In the genomic region with DNA sequence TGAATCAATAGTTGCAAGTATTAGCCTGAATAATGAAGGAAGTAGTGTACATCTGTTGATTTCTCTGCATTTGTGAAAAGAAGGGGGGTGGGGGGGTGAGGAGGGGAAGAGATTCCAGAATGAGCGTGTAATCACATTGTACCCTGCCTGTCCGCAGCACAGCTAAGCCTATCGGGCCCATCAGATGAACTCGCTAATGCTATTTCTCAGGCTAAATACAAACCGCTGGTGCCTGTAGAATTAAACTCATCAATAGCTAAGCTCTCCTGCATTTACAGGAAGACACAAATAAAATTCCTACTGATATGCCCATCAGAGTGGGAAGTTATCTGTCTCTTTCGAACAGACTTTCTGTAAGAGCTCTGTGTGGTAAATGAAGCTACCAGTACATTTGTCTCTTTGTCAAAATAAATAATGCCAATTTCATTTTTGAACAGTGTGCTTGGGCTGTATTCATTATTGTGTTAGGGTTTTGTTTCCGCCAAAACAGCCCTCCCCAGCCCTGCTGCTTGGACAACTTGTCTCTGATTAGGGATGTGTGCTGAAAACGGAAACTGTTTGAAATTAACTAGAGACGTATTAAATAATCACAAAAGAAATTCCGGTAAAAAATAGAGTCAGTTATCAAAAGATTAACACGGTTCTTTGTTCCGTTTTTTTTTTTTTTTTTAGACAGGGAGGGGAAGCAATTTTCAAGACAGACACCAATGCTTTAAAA, we compare ENCODE assay signal across 8 cellular contexts.
DNase-seq lines count a peak whose midpoint lies in the region; ATAC-seq and TF ChIP-seq lines count a peak whose summit lies in the region.

No MANE protein-coding gene starts in this region.

- peaks cover 7% of the 10 kb centered on the region for H3K9me3 Mint-ChIP-seq in activated T-cell treated with anti-CD3 and anti-CD28 coated beads, Interleukin-2, amount 50 U/mL, for 4 hours
- H3K9me3 Mint-ChIP-seq in activated naive CD8-positive, alpha-beta T cell (ENCODE audit: low read depth), result peaks cover 8% of the 10 kb centered on the region
- peaks cover 7% of the 10 kb centered on the region for H3K9me3 Mint-ChIP-seq in MCF 10A (ENCODE audit: unreplicated experiment)

- H3K36me3 ChIP-seq in tibial nerve, result no peaks in the 10 kb centered on the region

- H3K4me1 Mint-ChIP-seq in activated T-cell treated with anti-CD3 and anti-CD28 coated beads, Interleukin-2, amount 50 U/mL, for 4 hours (ENCODE audit: low read depth), result peaks cover 14% of the 10 kb centered on the region
- peaks cover 19% of the 10 kb centered on the region for H3K4me1 Mint-ChIP-seq in activated naive CD8-positive, alpha-beta T cell (ENCODE audit: low read depth)
- H3K4me1 Mint-ChIP-seq in MCF 10A (ENCODE audit: insufficient read depth, unreplicated experiment), result no peaks in the 10 kb centered on the region

- no peak for DNase-seq in activated T-cell treated with anti-CD3 and anti-CD28 coated beads, Interleukin-2, amount 50 U/mL, for 4 hours
- DNase-seq in activated T-cell treated with anti-CD3 and anti-CD28 coated beads, Interleukin-2, amount 50 U/mL, for 1 hour, result no peak
- DNase-seq in kidney tubule cell (ENCODE audit: low spot score) (peak; percentile 25), tibial nerve (ENCODE audit: low spot score in 2 of 2) (no peak), MCF 10A (ENCODE audit: unreplicated experiment) (no peak)

- no peak for ATAC-seq in activated T-cell treated with anti-CD3 and anti-CD28 coated beads, Interleukin-2, amount 50 U/mL, for 4 hours
- ATAC-seq in GM19328 (IDR thresholded peaks at IDR 0.05; ENCODE audit: unreplicated experiment) (no peak), GM18511 (IDR thresholded peaks at IDR 0.05; ENCODE audit: unreplicated experiment) (no peak)

- H3K27ac ChIP-seq in tibial nerve, result peak overlapping the region in 1 of 4 donors; percentile 46

- H3K9me3 ChIP-seq in tibial nerve, result peaks cover 0 to 4% (median 0%) of the 10 kb centered on the region in 4 donors

- POLR2A ChIA-PET in MCF 10A (lab: Yijun Ruan, JAX), result no interaction called here

- no peaks in the 10 kb centered on the region for H3K27me3 Mint-ChIP-seq in activated T-cell treated with anti-CD3 and anti-CD28 coated beads, Interleukin-2, amount 50 U/mL, for 4 hours (ENCODE audit: low read depth)
- peaks cover 3% of the 10 kb centered on the region for H3K27me3 Mint-ChIP-seq in activated naive CD8-positive, alpha-beta T cell
- H3K27me3 Mint-ChIP-seq in MCF 10A (ENCODE audit: insufficient read depth, unreplicated experiment), result no peaks in the 10 kb centered on the region

- TF ChIP-seq CTCF in tibial nerve (IDR thresholded peaks at IDR 0.05), result no peak
- no peak for TF ChIP-seq CTCF in MCF 10A (IDR thresholded peaks at IDR 0.05; ENCODE audit: unreplicated experiment)

- 26 to 27% methylated on average over 12 of the region's 12 CpGs for WGBS in tibial nerve, 2 donors

- H3K4me3 ChIP-seq in tibial nerve, result peak overlapping the region in 3 of 4 donors; percentile 28 to 44 (median 35)

- peak overlapping the region; percentile 77 for H3K4me3 Mint-ChIP-seq in activated T-cell treated with anti-CD3 and anti-CD28 coated beads, Interleukin-2, amount 50 U/mL, for 4 hours
- H3K4me3 Mint-ChIP-seq in activated naive CD8-positive, alpha-beta T cell, result peak overlapping the region; percentile 83
- H3K4me3 Mint-ChIP-seq in MCF 10A (ENCODE audit: unreplicated experiment), result no peak overlapping the region

- no peak overlapping the region for H3K27ac Mint-ChIP-seq in activated naive CD8-positive, alpha-beta T cell
- H3K27ac Mint-ChIP-seq in MCF 10A (ENCODE audit: low read depth, unreplicated experiment), result no peak overlapping the region

- intact Hi-C loops in MCF 10A (cut with micrococcal nuclease), result no loop called here

- CTCF ChIA-PET in MCF 10A (lab: Yijun Ruan, JAX), result no interaction called here

- H3K27me3 ChIP-seq in tibial nerve, result no peaks in the 10 kb centered on the region

- no peak for TF ChIP-seq EP300 in tibial nerve (IDR thresholded peaks at IDR 0.05)

- no peak for TF ChIP-seq POLR2A in tibial nerve (IDR thresholded peaks at IDR 0.05)

- H3K36me3 Mint-ChIP-seq in activated T-cell treated with anti-CD3 and anti-CD28 coated beads, Interleukin-2, amount 50 U/mL, for 4 hours (ENCODE audit: insufficient read depth), result peaks cover 2% of the 10 kb centered on the region
- H3K36me3 Mint-ChIP-seq in activated naive CD8-positive, alpha-beta T cell, result peaks cover 4% of the 10 kb centered on the region
- no peaks in the 10 kb centered on the region for H3K36me3 Mint-ChIP-seq in MCF 10A (ENCODE audit: insufficient read depth, unreplicated experiment)

- peaks cover 0 to 15% (median 0%) of the 10 kb centered on the region in 4 donors for H3K4me1 ChIP-seq in tibial nerve

- BruUV-seq in MCF 10A (replicated peaks; lab: Mats Ljungman, UMichigan), result no TSS peak
